In the genomic region with DNA sequence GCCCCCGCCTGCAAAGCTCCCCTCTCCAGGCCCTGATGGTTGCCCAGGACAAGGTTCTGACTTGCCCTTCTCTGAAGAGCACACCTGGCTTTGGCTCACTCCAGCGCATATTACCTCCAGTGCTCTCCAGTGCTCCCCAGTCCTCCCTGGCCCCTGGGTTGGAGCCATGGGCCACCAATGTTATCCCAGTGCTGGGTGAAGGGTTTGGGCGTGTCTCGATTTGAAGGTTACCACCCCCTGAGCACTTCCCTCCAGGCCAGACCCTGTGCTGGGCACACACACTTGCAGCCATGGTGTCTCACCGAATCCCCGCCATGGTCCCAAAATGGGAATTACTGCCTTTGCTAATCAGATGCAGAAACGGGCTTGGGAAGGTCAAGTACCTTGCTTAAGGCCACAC, we compare ENCODE assay signal across 1 cellular context.
TF ChIP-seq lines count a peak whose summit lies in the region.

No MANE protein-coding gene starts in this region.

TF ChIP-seq in K562, 482 proteins besides CTCF, POLR2A, EP300 and RAD21:
- TF ChIP-seq NFRKB (IDR thresholded peaks at IDR 0.05; ENCODE audit: low read depth) (no peak), ZNF263 (CRISPR knock-in tag; IDR thresholded peaks at IDR 0.05; ENCODE audit: borderline replicate concordance) (peak; percentile 88)
